22 cellular contexts compared by ENCODE assay signal in genomic region chr11:119371067-119371601, GRCh38. TPM values are rescaled to one million over a fixed set of nuclear protein-coding genes. Genes with fewer than 3 reads are reported as not detected.
DNase-seq lines count a peak whose midpoint lies in the region; ATAC-seq, FAIRE-seq and TF ChIP-seq lines count a peak whose summit lies in the region.
"Had no signal": no experiment of that assay in that cellular context is flagged by ENCODE, and none has a peak within 500 bp of the region (broad histone marks: within the 10 kb centered on the region; RNA-seq: fewer than 3 reads in every experiment).

No MANE protein-coding gene starts in this region.

- DNase-seq in cardiac muscle cell (ENCODE audit: low read depth in 1 of 2, low spot score in 1 of 2) (no peak), Right ventricle myocardium inferior (ENCODE audit: missing footprints) (no peak), nephron progenitor cell (no peak), tibial nerve (ENCODE audit: low spot score in 2 of 2) (no peak), AG20443 (ENCODE audit: low spot score) (no peak), RCC 7860 (ENCODE audit: low spot score) (no peak)
- DNase-seq: activated CD4-positive, alpha-beta T cell treated with anti-CD3 and anti-CD28 coated beads, Interleukin-2, amount 10 ng/mL, durations not matched to agents 7 days and 5 days; activated naive CD8-positive, alpha-beta T cell treated with anti-CD3 and anti-CD28 coated beads for 36 hours; activated T-cell treated with anti-CD3 and anti-CD28 coated beads, Interleukin-2, amount 50 U/mL, for 1 hour; CD4-positive, CD25-positive, alpha-beta regulatory T cell; DND-41; foreskin keratinocyte; NCI-H1930; NCI-H526 treated with DMSO at 0.1 percent for 48 hours had no signal

- TF ChIP-seq CTCF in cardiac muscle cell (IDR thresholded peaks at IDR 0.05; ENCODE audit: low read depth, low read length) = no peak
- TF ChIP-seq CTCF in nephron progenitor cell (IDR thresholded peaks at IDR 0.05) = no peak
- TF ChIP-seq CTCF in tibial nerve (IDR thresholded peaks at IDR 0.05) = no peak

- ATAC-seq in Right ventricle myocardium inferior (no peak), GM21367 (IDR thresholded peaks at IDR 0.05; ENCODE audit: unreplicated experiment) (no peak)

- peaks cover 91% of the 10 kb centered on the region for H3K4me1 Mint-ChIP-seq in nephron progenitor cell
- H3K4me1 Mint-ChIP-seq: memory B cell had no signal

- H3K27me3 ChIP-seq in cardiac muscle cell = no peaks in the 10 kb centered on the region
- H3K27me3 ChIP-seq in endocrine pancreas (ENCODE audit: control insufficient read depth, insufficient read depth, low read length) = no peaks in the 10 kb centered on the region
- H3K27me3 ChIP-seq in tibial nerve = peaks cover 0 to 3% of the 10 kb centered on the region in 2 donors
- H3K27me3 ChIP-seq: MG63 had no signal

- H3K4me3 Mint-ChIP-seq in nephron progenitor cell = peak overlapping the region; percentile 38
- H3K4me3 Mint-ChIP-seq: activated CD4-positive, alpha-beta T cell treated with anti-CD3 and anti-CD28 coated beads, Interleukin-2, amount 10 ng/mL, durations not matched to agents 7 days and 5 days; activated naive CD8-positive, alpha-beta T cell treated with anti-CD3 and anti-CD28 coated beads for 36 hours; CD4-positive, CD25-positive, alpha-beta regulatory T cell; memory B cell had no signal

- intact Hi-C loops in Right ventricle myocardium inferior (cut with DNase I) = no loop called here

- H3K27me3 Mint-ChIP-seq in nephron progenitor cell (ENCODE audit: low read depth, poor library complexity) = peaks cover 19% of the 10 kb centered on the region

- peaks cover 78% of the 10 kb centered on the region for H3K4me1 ChIP-seq in cardiac muscle cell (ENCODE audit: low read depth)
- H3K4me1 ChIP-seq in endocrine pancreas (ENCODE audit: control insufficient read depth, insufficient read depth, low read length) = no peaks in the 10 kb centered on the region
- peaks cover 0 to 100% (median 60%) of the 10 kb centered on the region in 4 donors for H3K4me1 ChIP-seq in tibial nerve
- H3K4me1 ChIP-seq: foreskin keratinocyte had no signal

- H3K27ac Mint-ChIP-seq in nephron progenitor cell = no peak overlapping the region
- H3K27ac Mint-ChIP-seq: activated CD4-positive, alpha-beta T cell treated with anti-CD3 and anti-CD28 coated beads, Interleukin-2, amount 10 ng/mL, durations not matched to agents 7 days and 5 days; activated naive CD8-positive, alpha-beta T cell treated with anti-CD3 and anti-CD28 coated beads for 36 hours; memory B cell had no signal

- H3K36me3 Mint-ChIP-seq in nephron progenitor cell (ENCODE audit: low read depth) = no peaks in the 10 kb centered on the region
- H3K36me3 Mint-ChIP-seq: activated naive CD8-positive, alpha-beta T cell treated with anti-CD3 and anti-CD28 coated beads for 36 hours; CD4-positive, CD25-positive, alpha-beta regulatory T cell; memory B cell had no signal

- no peaks in the 10 kb centered on the region for H3K36me3 ChIP-seq in cardiac muscle cell
- H3K36me3 ChIP-seq in endocrine pancreas (ENCODE audit: control insufficient read depth, insufficient read depth, low read length) = no peaks in the 10 kb centered on the region
- no peaks in the 10 kb centered on the region for H3K36me3 ChIP-seq in tibial nerve

- FAIRE-seq in RCC 7860 (lab: Jason Lieb, UNC) = no peak
- FAIRE-seq: A549 had no signal

- peak overlapping the region; percentile 34 for H3K9ac ChIP-seq in endocrine pancreas (ENCODE audit: control insufficient read depth, insufficient read depth, low read length)

- H3K4me3 ChIP-seq in cardiac muscle cell = no peak overlapping the region
- no peak overlapping the region for H3K4me3 ChIP-seq in endocrine pancreas (ENCODE audit: control insufficient read depth, insufficient read depth, low read length)
- H3K4me3 ChIP-seq in tibial nerve = no peak overlapping the region
- H3K4me3 ChIP-seq: A549, MG63, skin epidermis had no signal

- no peak for TF ChIP-seq EP300 in tibial nerve (IDR thresholded peaks at IDR 0.05)

- H3K27ac ChIP-seq in cardiac muscle cell (peak overlapping the region; percentile 88), tibial nerve (peak overlapping the region in 3 of 4 donors; percentile 60 to 96 (median 74))
- H3K27ac ChIP-seq: foreskin keratinocyte had no signal

- 67 to 69% methylated on average over 5 to 8 of the region's 8 CpGs for WGBS in tibial nerve, 2 donors

- no peaks in the 10 kb centered on the region for H3K9me3 Mint-ChIP-seq in nephron progenitor cell
- H3K9me3 Mint-ChIP-seq: activated CD4-positive, alpha-beta T cell treated with anti-CD3 and anti-CD28 coated beads, Interleukin-2, amount 10 ng/mL, durations not matched to agents 7 days and 5 days; activated naive CD8-positive, alpha-beta T cell treated with anti-CD3 and anti-CD28 coated beads for 36 hours; memory B cell had no signal

- TF ChIP-seq POLR2A in tibial nerve (IDR thresholded peaks at IDR 0.05) = no peak

- H3K9me3 ChIP-seq in cardiac muscle cell (ENCODE audit: low read depth) (no peaks in the 10 kb centered on the region), endocrine pancreas (ENCODE audit: control insufficient read depth, low read length) (no peaks in the 10 kb centered on the region), tibial nerve (no peaks in the 10 kb centered on the region)
- H3K9me3 ChIP-seq: A549, MG63 had no signal

RNA-seq across cellular contexts. Expression of gene USP2, which starts 10.4 kb away (rescaled TPM):
- 28.3 and 39.0 TPM in 2 replicates for total RNA-seq in cardiac muscle cell
- polyA plus RNA-seq in cardiac muscle cell = 36.5 and 44.1 TPM in 2 replicates
- total RNA-seq in Right ventricle myocardium inferior = 140 TPM
- 10 to 100 TPM in 2 of 4 donors, 1 to 10 TPM in 2; 2.1 to 18.4 (median 11.6) TPM for total RNA-seq in tibial nerve

RNA-seq across cellular contexts. Expression of gene MFRP, which starts 24.6 kb away (rescaled TPM):
- not detected in 2 replicates for total RNA-seq in cardiac muscle cell
- not detected in 2 replicates for polyA plus RNA-seq in cardiac muscle cell
- total RNA-seq in Right ventricle myocardium inferior = not detected
- under 1 TPM in 1 of 4 donors, not detected in 3; 0.44 TPM for total RNA-seq in tibial nerve
- total RNA-seq: activated CD4-positive, alpha-beta T cell treated with anti-CD3 and anti-CD28 coated beads, Interleukin-2, amount 10 ng/mL, durations not matched to agents 7 days and 5 days; activated naive CD8-positive, alpha-beta T cell treated with anti-CD3 and anti-CD28 coated beads for 36 hours; CD4-positive, CD25-positive, alpha-beta regulatory T cell; foreskin keratinocyte; PC-3; urinary bladder had no signal
- polyA plus RNA-seq: A549; CD4-positive, CD25-positive, alpha-beta regulatory T cell; foreskin keratinocyte had no signal

RNA-seq across cellular contexts. Expression of gene C1QTNF5, which starts 30.5 kb away (rescaled TPM):
- total RNA-seq in cardiac muscle cell = 3.4 and 8.0 TPM in 2 replicates
- 5.8 and 10.4 TPM in 2 replicates for polyA plus RNA-seq in cardiac muscle cell
- 17.5 TPM for total RNA-seq in Right ventricle myocardium inferior
- 10 to 100 TPM; 12.5 to 55.2 (median 34.1) TPM for total RNA-seq in tibial nerve
- total RNA-seq: activated CD4-positive, alpha-beta T cell treated with anti-CD3 and anti-CD28 coated beads, Interleukin-2, amount 10 ng/mL, durations not matched to agents 7 days and 5 days; activated naive CD8-positive, alpha-beta T cell treated with anti-CD3 and anti-CD28 coated beads for 36 hours; CD4-positive, CD25-positive, alpha-beta regulatory T cell; foreskin keratinocyte had no signal
- polyA plus RNA-seq: A549; CD4-positive, CD25-positive, alpha-beta regulatory T cell had no signal

RNA-seq across cellular contexts. Expression of gene RNF26, which starts 36.8 kb away (rescaled TPM):
- total RNA-seq in cardiac muscle cell = 7.3 and 18.6 TPM in 2 replicates
- 45.6 and 99.8 TPM in 2 replicates for polyA plus RNA-seq in cardiac muscle cell
- 13.1 TPM for total RNA-seq in Right ventricle myocardium inferior
- total RNA-seq in tibial nerve = 10 to 100 TPM; 13.8 to 19.2 (median 15.9) TPM

RNA-seq across cellular contexts. Expression of gene THY1, which starts 51.8 kb away (rescaled TPM):
- 2.1 and 6.3 TPM in 2 replicates for total RNA-seq in cardiac muscle cell
- 6.8 and 7.5 TPM in 2 replicates for polyA plus RNA-seq in cardiac muscle cell
- total RNA-seq in Right ventricle myocardium inferior = 1.8 TPM
- 10 to 100 TPM in 2 of 4 donors, under 1 TPM in 1, not detected in 1; 0.63 to 12.9 (median 11.1) TPM for total RNA-seq in tibial nerve
- total RNA-seq: CD4-positive, CD25-positive, alpha-beta regulatory T cell; PC-3 had no signal
- polyA plus RNA-seq: CD4-positive, CD25-positive, alpha-beta regulatory T cell had no signal
